In the genomic region with DNA sequence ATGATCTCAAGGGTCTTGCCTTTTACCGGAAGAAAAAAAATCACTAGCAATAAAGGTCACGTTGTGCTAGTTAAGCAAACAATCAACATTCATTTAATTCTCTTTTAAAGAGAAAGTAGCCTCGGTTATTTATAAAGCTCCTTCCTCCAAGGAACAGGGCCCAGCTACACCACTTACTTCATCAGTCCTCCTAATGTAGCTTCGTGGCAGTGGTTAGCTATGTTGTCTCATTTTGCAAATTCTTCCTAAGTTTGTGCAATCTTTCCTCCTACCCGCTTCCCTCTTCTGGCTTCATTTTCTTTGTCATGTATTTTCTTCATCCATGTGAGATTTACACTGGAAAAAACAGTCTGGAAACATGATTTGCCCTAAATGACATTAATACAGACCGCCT, we compare ENCODE assay signal across 11 cellular contexts.
DNase-seq lines count a peak whose midpoint lies in the region; ATAC-seq and TF ChIP-seq lines count a peak whose summit lies in the region.
"Had no signal": no experiment of that assay in that cellular context is flagged by ENCODE, and none has a peak within 500 bp of the region (broad histone marks: within the 10 kb centered on the region; RNA-seq: fewer than 3 reads in every experiment).

No MANE protein-coding gene starts in this region.

- H3K79me1 ChIP-seq in IMR-90 (ENCODE audit: low read depth in 1 of 2, low read length in 2 of 2) = no peaks in the 10 kb centered on the region

- H3K27ac ChIP-seq in IMR-90 (ENCODE audit: insufficient read depth, low read length) (peak overlapping the region; percentile 62; the same call in 1 of the 2 replicates), brain microvascular endothelial cell (peak overlapping the region; percentile 54), thoracic aorta (peak overlapping the region in 1 of 2 donors; percentile 17)
- H3K27ac ChIP-seq: ovary, tibial artery had no signal

- TF ChIP-seq POLR2A in IMR-90 (IDR thresholded peaks at IDR 0.05; ENCODE audit: low read depth, low read length) = no peak

- POLR2A ChIA-PET in IMR-90 (lab: Charles Lee; ENCODE audit: unreplicated experiment) = no interaction called here

- no peak overlapping the region for H4K8ac ChIP-seq in IMR-90 (ENCODE audit: low read depth in 2 of 2, low read length in 2 of 2)

- ATAC-seq in IMR-90 (ENCODE audit: low read depth) = no peak
- peak; percentile 81 for ATAC-seq in left ventricle myocardium superior
- peak; percentile 33 for ATAC-seq in thoracic aorta (ENCODE audit: insufficient number of reproducible peaks, low FRiP score, low read depth)
- no peak for ATAC-seq in HG03460 (IDR thresholded peaks at IDR 0.05; ENCODE audit: unreplicated experiment)

- no peak for TF ChIP-seq CTCF in IMR-90 (conservative IDR thresholded peaks at IDR 0.05; ENCODE audit: low read depth, low read length)
- TF ChIP-seq CTCF in brain microvascular endothelial cell (IDR thresholded peaks at IDR 0.05; ENCODE audit: low read depth, low read length, missing control alignments) = no peak
- TF ChIP-seq CTCF in thoracic aorta (IDR thresholded peaks at IDR 0.05) = no peak

- H3K4me1 ChIP-seq in IMR-90 (ENCODE audit: control insufficient read depth, insufficient read depth, low read length) = no peaks in the 10 kb centered on the region
- H3K4me1 ChIP-seq in thoracic aorta (ENCODE audit: control insufficient read depth in 1 of 2, low read depth in 2 of 2) = peaks cover 4 to 9% of the 10 kb centered on the region in 2 donors
- H3K4me1 ChIP-seq: tibial artery had no signal

- no peak overlapping the region for H2BK5ac ChIP-seq in IMR-90 (ENCODE audit: low read depth, low read length, poor library complexity, severe bottlenecking)

- H3K18ac ChIP-seq in IMR-90 (ENCODE audit: low read depth, low read length) = no peak overlapping the region

- no peak overlapping the region for H3K23ac ChIP-seq in IMR-90 (ENCODE audit: low read depth, low read length)

- H3K9me3 ChIP-seq in IMR-90 (ENCODE audit: control insufficient read depth, insufficient read depth, low read length) (no peaks in the 10 kb centered on the region; the same call in 1 of the 2 replicates), thoracic aorta (no peaks in the 10 kb centered on the region)
- H3K9me3 ChIP-seq: ovary, tibial artery had no signal

- H3K36me3 ChIP-seq in IMR-90 (ENCODE audit: control insufficient read depth, insufficient read depth, low read length) = no peaks in the 10 kb centered on the region
- no peaks in the 10 kb centered on the region for H3K36me3 ChIP-seq in brain microvascular endothelial cell (replicated peaks)
- no peaks in the 10 kb centered on the region for H3K36me3 ChIP-seq in thoracic aorta
- H3K36me3 ChIP-seq: ovary, tibial artery had no signal

- dilution Hi-C loops in IMR-90 (cut with HindIII; ENCODE audit: low sequenced_read_pairs, unreplicated experiment) = no loop called here

- H4K20me1 ChIP-seq in IMR-90 (ENCODE audit: insufficient read depth, low read length) = no peaks in the 10 kb centered on the region

- no peak overlapping the region for H2AK5ac ChIP-seq in IMR-90 (ENCODE audit: low read depth, low read length)

- no peak overlapping the region for H2BK20ac ChIP-seq in IMR-90 (ENCODE audit: low read depth, low read length)

- intact Hi-C loops in IMR-90 (cut with micrococcal nuclease) = no loop called here
- intact Hi-C loops in left ventricle myocardium superior (cut with micrococcal nuclease) = no loop called here

- H3K9ac ChIP-seq in IMR-90 (ENCODE audit: low read depth, low read length) = no peak overlapping the region

- H3K14ac ChIP-seq in IMR-90 (replicated peaks; ENCODE audit: low read depth, low read length) = no peak overlapping the region

- H3K4me3 ChIP-seq in IMR-90 (ENCODE audit: insufficient read depth, low read depth, low read length) = no peak overlapping the region
- H3K4me3 ChIP-seq in brain microvascular endothelial cell (ENCODE audit: low read depth, low read length) = no peak overlapping the region
- peak overlapping the region; percentile 46 for H3K4me3 ChIP-seq in thoracic aorta
- H3K4me3 ChIP-seq: ovary, tibial artery had no signal

- no peak overlapping the region for H2BK15ac ChIP-seq in IMR-90 (ENCODE audit: low read depth, low read length)

- no peak overlapping the region for H2AK9ac ChIP-seq in IMR-90 (replicated peaks; ENCODE audit: low read depth, low read length, poor library complexity)

- 0 out of 2 replicates have a peak overlapping the region, but pooled peaks have one; percentile 15 for H2BK120ac ChIP-seq in IMR-90 (ENCODE audit: low read depth, low read length)

- no peak overlapping the region for H4K5ac ChIP-seq in IMR-90 (ENCODE audit: low read depth, low read length)

- H3K9me1 ChIP-seq in IMR-90 (ENCODE audit: insufficient read depth, low read length) = no peaks in the 10 kb centered on the region

- no peak overlapping the region for H3K4ac ChIP-seq in IMR-90 (ENCODE audit: low read depth, low read length)

- in situ Hi-C loops in IMR-90 (cut with MboI; ENCODE audit: low sequenced_read_pairs) (no loop called here), brain microvascular endothelial cell (cut with HindIII; ENCODE audit: low pct_ligation_motif_present, low sequenced_read_pairs) (no loop called here)

- no TSS peak for BruUV-seq in IMR-90 (replicated peaks; lab: Mats Ljungman, UMichigan)

- TF ChIP-seq RAD21 in IMR-90 (IDR thresholded peaks at IDR 0.05; ENCODE audit: low read length) = no peak

- no peak overlapping the region for H3K56ac ChIP-seq in IMR-90 (ENCODE audit: extremely low read depth, insufficient read depth, low read length)

- H4K91ac ChIP-seq in IMR-90 (ENCODE audit: insufficient read depth, low read depth, low read length) = no peak overlapping the region

- peak; percentile 4 for DNase-seq in IMR-90
- no peak for DNase-seq in brain microvascular endothelial cell
- DNase-seq in left ventricle myocardium superior = no peak
- DNase-seq in thoracic aorta (ENCODE audit: low spot score) = no peak
- no peak for DNase-seq in occipital lobe (lab: John Stamatoyannopoulos, UW)
- no peak for DNase-seq in DMS114 treated with DMSO at 0.1 percent for 48 hours (lab: John Stamatoyannopoulos, UW; ENCODE audit: unreplicated experiment)
- DNase-seq: activated CD4-positive, CD25-positive, alpha-beta regulatory T cell treated with anti-CD3 and anti-CD28 coated beads, Interleukin-2, amount 50 U/mL, for 72 hours; effector CD8-positive, alpha-beta T cell had no signal

- CTCF ChIA-PET in IMR-90 (lab: Yijun Ruan, JAX) = no interaction called here

- H3K27me3 ChIP-seq in IMR-90 (ENCODE audit: control insufficient read depth, insufficient read depth, low read length) (no peaks in the 10 kb centered on the region), brain microvascular endothelial cell (replicated peaks) (no peaks in the 10 kb centered on the region), thoracic aorta (replicated peaks; ENCODE audit: insufficient read depth) (no peaks in the 10 kb centered on the region)
- H3K27me3 ChIP-seq: ovary, tibial artery had no signal

- no CpG with 5 or more reads among the region's 6 CpGs for WGBS in IMR-90 (ENCODE audit: extremely low coverage in 2 of 2, insufficient read length in 1 of 2), 2 experiments

- H2AFZ ChIP-seq in IMR-90 (replicated peaks; ENCODE audit: low read length, poor library complexity) = no peak overlapping the region

- H3K4me2 ChIP-seq in IMR-90 (ENCODE audit: low read depth, low read length) = no peak overlapping the region

TF ChIP-seq in IMR-90, 13 proteins besides CTCF, POLR2A, EP300 and RAD21:
- TF ChIP-seq MXI1 (IDR thresholded peaks at IDR 0.05; ENCODE audit: borderline replicate concordance, low read depth, low read length) (no peak), SMC3 (IDR thresholded peaks at IDR 0.05; ENCODE audit: low read depth, low read length) (no peak), CEBPB (IDR thresholded peaks at IDR 0.05; ENCODE audit: low read depth, low read length) (no peak), CHD1 (IDR thresholded peaks at IDR 0.05; ENCODE audit: low read depth, low read length) (no peak), MAFK (IDR thresholded peaks at IDR 0.05; ENCODE audit: low read depth, low read length) (no peak), BHLHE40 (IDR thresholded peaks at IDR 0.05; ENCODE audit: low read depth, low read length) (no peak), FOS (IDR thresholded peaks at IDR 0.05; ENCODE audit: low read depth, low read length) (no peak), RCOR1 (IDR thresholded peaks at IDR 0.05; ENCODE audit: insufficient replicate concordance, low read length) (no peak), NFE2L2 (IDR thresholded peaks at IDR 0.05; ENCODE audit: low read depth, low read length) (no peak), MAZ (IDR thresholded peaks at IDR 0.05; ENCODE audit: borderline replicate concordance, low read depth, low read length) (no peak), RFX5 (IDR thresholded peaks at IDR 0.05; ENCODE audit: low read depth, low read length) (no peak)
- TF ChIP-seq, protein P1, sequence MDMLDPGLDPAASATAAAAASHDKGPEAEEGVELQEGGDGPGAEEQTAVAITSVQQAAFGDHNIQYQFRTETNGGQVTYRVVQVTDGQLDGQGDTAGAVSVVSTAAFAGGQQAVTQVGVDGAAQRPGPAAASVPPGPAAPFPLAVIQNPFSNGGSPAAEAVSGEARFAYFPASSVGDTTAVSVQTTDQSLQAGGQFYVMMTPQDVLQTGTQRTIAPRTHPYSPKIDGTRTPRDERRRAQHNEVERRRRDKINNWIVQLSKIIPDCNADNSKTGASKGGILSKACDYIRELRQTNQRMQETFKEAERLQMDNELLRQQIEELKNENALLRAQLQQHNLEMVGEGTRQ (IDR thresholded peaks at IDR 0.05; ENCODE audit: low read depth, low read length) = no peak
- TF ChIP-seq, protein P2, sequence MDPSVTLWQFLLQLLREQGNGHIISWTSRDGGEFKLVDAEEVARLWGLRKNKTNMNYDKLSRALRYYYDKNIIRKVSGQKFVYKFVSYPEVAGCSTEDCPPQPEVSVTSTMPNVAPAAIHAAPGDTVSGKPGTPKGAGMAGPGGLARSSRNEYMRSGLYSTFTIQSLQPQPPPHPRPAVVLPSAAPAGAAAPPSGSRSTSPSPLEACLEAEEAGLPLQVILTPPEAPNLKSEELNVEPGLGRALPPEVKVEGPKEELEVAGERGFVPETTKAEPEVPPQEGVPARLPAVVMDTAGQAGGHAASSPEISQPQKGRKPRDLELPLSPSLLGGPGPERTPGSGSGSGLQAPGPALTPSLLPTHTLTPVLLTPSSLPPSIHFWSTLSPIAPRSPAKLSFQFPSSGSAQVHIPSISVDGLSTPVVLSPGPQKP (IDR thresholded peaks at IDR 0.05; ENCODE audit: borderline replicate concordance, low read depth, low read length) = no peak

Comparison
In these comparisons a context has a peak if more than half of its experiments do, and no peak if none do; other contexts are left out.
1. ATAC-seq: peak in left ventricle myocardium superior (single experiment) and thoracic aorta (single experiment); none in IMR-90 (single experiment) and HG03460 (single experiment).